Comparison of ENCODE assay signal across 20 cellular contexts in genomic region chr10:120414946-120415345, GRCh38. TPM values are rescaled to one million over a fixed set of nuclear protein-coding genes. Genes with fewer than 3 reads are reported as not detected.
"Had no signal": no experiment of that assay in that cellular context is flagged by ENCODE, and none has a peak within 500 bp of the region (broad histone marks: within the 10 kb centered on the region; RNA-seq: fewer than 3 reads in every experiment).

No MANE protein-coding gene starts in this region.

- H3K9me3 ChIP-seq: esophagus muscularis mucosa, gastrocnemius medialis, mucosa of descending colon, neutrophil, ovary, suprapubic skin, thyroid gland, upper lobe of right lung, vagina had no signal

- H3K27ac ChIP-seq: epithelial cell of prostate, esophagus muscularis mucosa, gastrocnemius medialis, neutrophil, ovary, suprapubic skin, thyroid gland, upper lobe of right lung, vagina had no signal

- H3K4me3 Mint-ChIP-seq: effector memory CD8-positive, alpha-beta T cell; immature natural killer cell; naive thymus-derived CD8-positive, alpha-beta T cell had no signal

- H3K27ac Mint-ChIP-seq: effector memory CD8-positive, alpha-beta T cell; immature natural killer cell had no signal

- H3K36me3 Mint-ChIP-seq: immature natural killer cell; naive thymus-derived CD8-positive, alpha-beta T cell had no signal

- H3K36me3 ChIP-seq: esophagus muscularis mucosa, gastrocnemius medialis, neutrophil, ovary, suprapubic skin, thyroid gland, upper lobe of right lung, vagina had no signal

- DNase-seq: effector memory CD8-positive, alpha-beta T cell; gastrocnemius medialis; immature natural killer cell; mammary epithelial cell; mucosa of descending colon; naive thymus-derived CD8-positive, alpha-beta T cell; ovary; right cardiac atrium; small intestine; stimulated activated CD4-positive, alpha-beta T cell treated with anti-CD3 and anti-CD28 coated beads, Interleukin-2, amount 100 ng/mL, for 48 hours; stimulated activated naive CD8-positive, alpha-beta T cell treated with anti-CD3 and anti-CD28 coated beads, Interleukin-15, Interleukin-2, amounts not matched to agents 100 U/mL and 50 U/mL, for 24 hours; thyroid gland; upper lobe of right lung had no signal

- H3K4me3 ChIP-seq: esophagus muscularis mucosa, gastrocnemius medialis, mucosa of descending colon, ovary, suprapubic skin, thyroid gland, upper lobe of right lung, vagina had no signal

- ATAC-seq: effector memory CD8-positive, alpha-beta T cell; gastrocnemius medialis; left lobe of liver; mucosa of descending colon; naive thymus-derived CD8-positive, alpha-beta T cell; right cardiac atrium; stimulated activated naive CD8-positive, alpha-beta T cell treated with anti-CD3 and anti-CD28 coated beads, Interleukin-15, Interleukin-2, amounts not matched to agents 100 U/mL and 50 U/mL, for 24 hours; upper lobe of right lung had no signal

- H3K9me3 Mint-ChIP-seq: immature natural killer cell had no signal

- H3K4me1 ChIP-seq: esophagus muscularis mucosa, gastrocnemius medialis, suprapubic skin, thyroid gland, upper lobe of right lung, vagina had no signal

- H3K4me1 Mint-ChIP-seq: immature natural killer cell; naive thymus-derived CD8-positive, alpha-beta T cell had no signal

- H3K27me3 ChIP-seq: esophagus muscularis mucosa, gastrocnemius medialis, neutrophil, ovary, suprapubic skin, thyroid gland, upper lobe of right lung, vagina had no signal

RNA-seq across cellular contexts. Expression of gene PLPP4, which starts 42.1 kb away (rescaled TPM):
- total RNA-seq: gastrocnemius medialis; naive thymus-derived CD8-positive, alpha-beta T cell; posterior vena cava; right cardiac atrium had no signal
- polyA plus RNA-seq: immature natural killer cell; naive thymus-derived CD8-positive, alpha-beta T cell had no signal
